In genomic region chr7:42671627-42672026, GRCh38 we compare ENCODE assay signal across 19 cellular contexts.
DNase-seq lines count a peak whose midpoint lies in the region; ATAC-seq, FAIRE-seq and TF ChIP-seq lines count a peak whose summit lies in the region.
"Had no signal": no experiment of that assay in that cellular context is flagged by ENCODE, and none has a peak within 500 bp of the region (broad histone marks: within the 10 kb centered on the region; RNA-seq: fewer than 3 reads in every experiment).

No MANE protein-coding gene starts in this region.

- peaks cover 6% of the 10 kb centered on the region for H3K9me3 ChIP-seq in keratinocyte (ENCODE audit: control insufficient read depth, low read depth, low read length)
- H3K9me3 ChIP-seq in naive thymus-derived CD4-positive, alpha-beta T cell (ENCODE audit: control insufficient read depth in 2 of 3, low read length in 3 of 3), result peaks cover 0 to 7% (median 0%) of the 10 kb centered on the region in 3 experiments
- H3K9me3 ChIP-seq: BE2C, colonic mucosa, vagina had no signal

- CTCF ChIA-PET in naive thymus-derived CD4-positive, alpha-beta T cell (lab: Charles Lee), result no interaction called here

- TF ChIP-seq CTCF in cardiac fibroblast (IDR thresholded peaks at IDR 0.05; ENCODE audit: low read depth, low read length) (no peak), keratinocyte (optimal IDR thresholded peaks at IDR 0.05 in 1 of 3, IDR thresholded peaks at IDR 0.05 in 1 of 3, conservative IDR thresholded peaks at IDR 0.05 in 1 of 3; ENCODE audit: extremely low read depth in 1 of 3, insufficient read depth in 2 of 3, low read length in 3 of 3) (no peak)

- H3K9ac ChIP-seq in keratinocyte (ENCODE audit: control insufficient read depth, extremely low read depth, insufficient read depth, low read length), result peak overlapping the region; percentile 3

- H3K4me3 Mint-ChIP-seq in naive thymus-derived CD4-positive, alpha-beta T cell, result no peak overlapping the region
- H3K4me3 Mint-ChIP-seq: nephron, WTC11 had no signal

- no peak overlapping the region for H2AFZ ChIP-seq in keratinocyte (ENCODE audit: control insufficient read depth, low read length)

- H3K4me1 ChIP-seq in keratinocyte (ENCODE audit: control insufficient read depth, extremely low read depth, insufficient read depth, low read length), result peaks cover 20% of the 10 kb centered on the region
- no peaks in the 10 kb centered on the region for H3K4me1 ChIP-seq in naive thymus-derived CD4-positive, alpha-beta T cell (ENCODE audit: control insufficient read depth in 2 of 2, insufficient read depth in 2 of 2, low read length in 2 of 2)
- H3K4me1 ChIP-seq: BE2C, colonic mucosa had no signal

- intact Hi-C loops in naive thymus-derived CD4-positive, alpha-beta T cell (cut with micrococcal nuclease), result no loop called here

- peaks cover 0 to 9% (median 0%) of the 10 kb centered on the region in 5 donors for H3K36me3 Mint-ChIP-seq in naive thymus-derived CD4-positive, alpha-beta T cell

- H3K4me3 ChIP-seq in cardiac fibroblast (replicated peaks in 1 of 2; ENCODE audit: low read depth in 2 of 2, low read length in 2 of 2) (no peak overlapping the region), keratinocyte (ENCODE audit: control insufficient read depth in 2 of 3, extremely low read depth in 1 of 3, insufficient read depth in 2 of 3, low read depth in 1 of 3, low read length in 3 of 3) (no peak overlapping the region)
- no peak overlapping the region for H3K4me3 ChIP-seq in naive thymus-derived CD4-positive, alpha-beta T cell (ENCODE audit: low read length)
- H3K4me3 ChIP-seq: colonic mucosa, vagina had no signal

- DNase-seq in Daoy (ENCODE audit: low read depth) (peak; percentile 44), M059J (ENCODE audit: low read depth) (peak; percentile 64), cardiac fibroblast (ENCODE audit: low read depth in 2 of 2) (peak; percentile 74 to 90), keratinocyte (ENCODE audit: low read depth, low spot score) (peak; percentile 32)
- no peak for DNase-seq in naive thymus-derived CD4-positive, alpha-beta T cell
- no peak for DNase-seq in activated CD4-positive, CD25-positive, alpha-beta regulatory T cell treated with anti-CD3 and anti-CD28 coated beads, Interleukin-2, amount 50 U/mL, for 72 hours
- DNase-seq: activated effector memory CD4-positive, alpha-beta T cell treated with anti-CD3 and anti-CD28 coated beads, Interleukin-2, amount 50 U/mL, for 16 hours; anterior cingulate cortex; BE2C; colonic mucosa; DMS153; GOT3; retina; T-helper 1 cell had no signal

- no peak overlapping the region for H3K27ac Mint-ChIP-seq in naive thymus-derived CD4-positive, alpha-beta T cell
- H3K27ac Mint-ChIP-seq: nephron, WTC11 had no signal

- dilution Hi-C loops in keratinocyte (cut with MboI; ENCODE audit: extremely low pct_ligation_motif_present, low sequenced_read_pairs), result no loop called here

- no peaks in the 10 kb centered on the region for H3K4me1 Mint-ChIP-seq in naive thymus-derived CD4-positive, alpha-beta T cell

- H3K4me2 ChIP-seq in keratinocyte (ENCODE audit: control insufficient read depth, extremely low read depth, insufficient read depth, low read depth, low read length), result peak overlapping the region; percentile 31

- no peaks in the 10 kb centered on the region for H3K9me1 ChIP-seq in keratinocyte (ENCODE audit: control insufficient read depth, extremely low read depth, insufficient read depth, low read length)

- FAIRE-seq in keratinocyte (lab: Jason Lieb, UNC), result peak; percentile 93

- POLR2A ChIA-PET in naive thymus-derived CD4-positive, alpha-beta T cell (lab: Charles Lee), result no interaction called here

- peak overlapping the region; percentile 64 for H3K27ac ChIP-seq in keratinocyte (ENCODE audit: control insufficient read depth, insufficient read depth, low read length)
- no peak overlapping the region for H3K27ac ChIP-seq in naive thymus-derived CD4-positive, alpha-beta T cell (ENCODE audit: low read depth, low read length)
- H3K27ac ChIP-seq: colonic mucosa, vagina had no signal

- no peaks in the 10 kb centered on the region for H3K27me3 ChIP-seq in keratinocyte (ENCODE audit: control insufficient read depth, extremely low read depth, insufficient read depth, low read length)
- no peaks in the 10 kb centered on the region for H3K27me3 ChIP-seq in naive thymus-derived CD4-positive, alpha-beta T cell (ENCODE audit: control insufficient read depth in 2 of 2, insufficient read depth in 2 of 2, low read length in 2 of 2)
- H3K27me3 ChIP-seq: BE2C, colonic mucosa, vagina had no signal

- H3K36me3 ChIP-seq in keratinocyte (ENCODE audit: control insufficient read depth in 2 of 2, extremely low read depth in 1 of 2, insufficient read depth in 2 of 2, low read length in 2 of 2), result no peaks in the 10 kb centered on the region
- no peaks in the 10 kb centered on the region for H3K36me3 ChIP-seq in naive thymus-derived CD4-positive, alpha-beta T cell (ENCODE audit: control insufficient read depth in 2 of 3, insufficient read depth in 3 of 3, low read length in 3 of 3)
- H3K36me3 ChIP-seq: BE2C, colonic mucosa, vagina had no signal

- no peaks in the 10 kb centered on the region for H3K79me2 ChIP-seq in keratinocyte (ENCODE audit: control insufficient read depth, insufficient read depth, low read length)

- H3K9me3 Mint-ChIP-seq in naive thymus-derived CD4-positive, alpha-beta T cell, result peaks cover 5 to 12% (median 8%) of the 10 kb centered on the region in 11 donors

- peaks cover 0 to 10% (median 9%) of the 10 kb centered on the region in 5 donors for H3K27me3 Mint-ChIP-seq in naive thymus-derived CD4-positive, alpha-beta T cell

- H4K20me1 ChIP-seq in keratinocyte (ENCODE audit: control insufficient read depth, extremely low read depth, insufficient read depth, low read length), result no peaks in the 10 kb centered on the region

- no peak for TF ChIP-seq POLR2A in GM18505 (IDR thresholded peaks at IDR 0.05; ENCODE audit: borderline replicate concordance, extremely low read depth, insufficient read depth, insufficient read length)

- ATAC-seq in GM18505 (IDR thresholded peaks at IDR 0.05; ENCODE audit: unreplicated experiment) (no peak), GM19035 (IDR thresholded peaks at IDR 0.05; ENCODE audit: unreplicated experiment) (no peak)
- ATAC-seq in naive thymus-derived CD4-positive, alpha-beta T cell, result no peak
- ATAC-seq: WTC11 had no signal

Comparison
In these comparisons a context has a peak if more than half of its experiments do, and no peak if none do; other contexts are left out.
1. DNase-seq: peak in Daoy (single experiment), M059J (single experiment), cardiac fibroblast (2 of 2) and keratinocyte (single experiment); none in naive thymus-derived CD4-positive, alpha-beta T cell (0 of 9) and activated CD4-positive, CD25-positive, alpha-beta regulatory T cell treated with anti-CD3 and anti-CD28 coated beads, Interleukin-2, amount 50 U/mL, for 72 hours (single experiment).